12 cellular contexts compared by ENCODE assay signal in genomic region chrX:112734250-112734649, GRCh38. TPM values are rescaled to one million over a fixed set of nuclear protein-coding genes. Genes with fewer than 3 reads are reported as not detected.
A peak's percentile ranks its signal among the peaks of the same experiment; 100 is the strongest.
DNase-seq lines count a peak whose midpoint lies in the region; ATAC-seq, FAIRE-seq and TF ChIP-seq lines count a peak whose summit lies in the region.
"Had no signal": no experiment of that assay in that cellular context is flagged by ENCODE, and none has a peak within 500 bp of the region (broad histone marks: within the 10 kb centered on the region; RNA-seq: fewer than 3 reads in every experiment).

No MANE protein-coding gene starts in this region.

- H3K27me3 Mint-ChIP-seq in endodermal cell (ENCODE audit: insufficient read depth) (peaks cover 34% of the 10 kb centered on the region), osteocyte (ENCODE audit: unreplicated experiment) (peaks cover 21% of the 10 kb centered on the region)
- H3K27me3 Mint-ChIP-seq in activated CD4-positive, alpha-beta T cell treated with anti-CD3 and anti-CD28 coated beads, Interleukin-2, amount 10 ng/mL, durations not matched to agents 24 days and 14 days, result peaks cover 17% of the 10 kb centered on the region

- H3K4me1 Mint-ChIP-seq in endodermal cell (peaks cover 13% of the 10 kb centered on the region), osteocyte (ENCODE audit: unreplicated experiment) (peaks cover 2% of the 10 kb centered on the region)
- H3K4me1 Mint-ChIP-seq in activated CD4-positive, alpha-beta T cell treated with anti-CD3 and anti-CD28 coated beads, Interleukin-2, amount 10 ng/mL, durations not matched to agents 24 days and 14 days, result peaks cover 3% of the 10 kb centered on the region

- no peaks in the 10 kb centered on the region for H3K36me3 Mint-ChIP-seq in endodermal cell (ENCODE audit: low read depth)
- no peaks in the 10 kb centered on the region for H3K36me3 Mint-ChIP-seq in osteocyte (ENCODE audit: unreplicated experiment)
- no peaks in the 10 kb centered on the region for H3K36me3 Mint-ChIP-seq in activated CD4-positive, alpha-beta T cell treated with anti-CD3 and anti-CD28 coated beads, Interleukin-2, amount 10 ng/mL, durations not matched to agents 24 days and 14 days (ENCODE audit: low read depth)

- no peak overlapping the region for H3K9ac ChIP-seq in endodermal cell (ENCODE audit: extremely low read depth, low read length, poor library complexity, severe bottlenecking)

- no peaks in the 10 kb centered on the region for H3K9me3 ChIP-seq in endodermal cell (ENCODE audit: control insufficient read depth, low read length)

- intact Hi-C loops in activated CD4-positive, alpha-beta T cell treated with anti-CD3 and anti-CD28 coated beads, Interleukin-2, amount 10 ng/mL, durations not matched to agents 24 days and 14 days (cut with micrococcal nuclease), result no loop called here

- in situ Hi-C loops in KBM-7 (cut with MboI; ENCODE audit: low pct_unique_long_range_greater_than_20kb, low sequenced_read_pairs), result no loop called here

- no peak overlapping the region for H3K4me3 ChIP-seq in endodermal cell (ENCODE audit: low read length)
- H3K4me3 ChIP-seq: stomach had no signal

- 60 to 85% methylated on average over 1 to 2 of the region's 3 CpGs for WGBS in endodermal cell (ENCODE audit: insufficient coverage in 1 of 2, insufficient read length in 1 of 2), 2 experiments

- FAIRE-seq in D721Med (lab: Jason Lieb, UNC) (no peak), frontal cortex (lab: Jason Lieb, UNC) (no peak)

- no peaks in the 10 kb centered on the region for H3K27me3 ChIP-seq in endodermal cell (ENCODE audit: control insufficient read depth, insufficient read depth, low read length, poor library complexity, severe bottlenecking)

- TF ChIP-seq CTCF in endodermal cell (conservative IDR thresholded peaks at IDR 0.05) (no peak), osteocyte (IDR thresholded peaks at IDR 0.05) (no peak), D721Med (IDR thresholded peaks at IDR 0.05; ENCODE audit: insufficient read depth, missing control alignments) (no peak)

- H3K4me1 ChIP-seq in endodermal cell (ENCODE audit: control insufficient read depth, insufficient read depth, low read length), result no peaks in the 10 kb centered on the region
- H3K4me1 ChIP-seq: stomach had no signal

- no peak overlapping the region for H3K27ac ChIP-seq in endodermal cell (ENCODE audit: low read depth, low read length)
- H3K27ac ChIP-seq: stomach had no signal

- H3K27ac Mint-ChIP-seq in endodermal cell (no peak overlapping the region), osteocyte (ENCODE audit: unreplicated experiment) (no peak overlapping the region)
- H3K27ac Mint-ChIP-seq in activated CD4-positive, alpha-beta T cell treated with anti-CD3 and anti-CD28 coated beads, Interleukin-2, amount 10 ng/mL, durations not matched to agents 24 days and 14 days, result no peak overlapping the region
- H3K27ac Mint-ChIP-seq: effector memory CD8-positive, alpha-beta T cell had no signal

- H3K9me3 Mint-ChIP-seq in endodermal cell, result peaks cover 7% of the 10 kb centered on the region
- no peaks in the 10 kb centered on the region for H3K9me3 Mint-ChIP-seq in osteocyte (ENCODE audit: unreplicated experiment)
- H3K9me3 Mint-ChIP-seq in activated CD4-positive, alpha-beta T cell treated with anti-CD3 and anti-CD28 coated beads, Interleukin-2, amount 10 ng/mL, durations not matched to agents 24 days and 14 days, result no peaks in the 10 kb centered on the region
- H3K9me3 Mint-ChIP-seq: effector memory CD8-positive, alpha-beta T cell had no signal

- no peak overlapping the region for H3K4me3 Mint-ChIP-seq in endodermal cell
- peak overlapping the region; percentile 61 for H3K4me3 Mint-ChIP-seq in osteocyte (ENCODE audit: unreplicated experiment)
- no peak overlapping the region for H3K4me3 Mint-ChIP-seq in activated CD4-positive, alpha-beta T cell treated with anti-CD3 and anti-CD28 coated beads, Interleukin-2, amount 10 ng/mL, durations not matched to agents 24 days and 14 days
- H3K4me3 Mint-ChIP-seq: effector memory CD8-positive, alpha-beta T cell had no signal

- peak; percentile 46 for ATAC-seq in GM18498 (IDR thresholded peaks at IDR 0.05; ENCODE audit: unreplicated experiment)
- ATAC-seq: effector memory CD8-positive, alpha-beta T cell had no signal

- no peaks in the 10 kb centered on the region for H3K36me3 ChIP-seq in endodermal cell (ENCODE audit: control insufficient read depth, insufficient read depth, low read length)
- H3K36me3 ChIP-seq: stomach had no signal

- peak; percentile 59 for DNase-seq in KBM-7
- peak; percentile 58 for DNase-seq in endodermal cell
- no peak for DNase-seq in osteocyte (ENCODE audit: extremely low spot score, unreplicated experiment)
- DNase-seq in D721Med (ENCODE audit: insufficient read length, low spot score), result no peak
- DNase-seq in activated CD4-positive, alpha-beta T cell treated with anti-CD3 and anti-CD28 coated beads, Interleukin-2, amount 10 ng/mL, durations not matched to agents 24 days and 14 days, result no peak
- no peak for DNase-seq in T1000 (lab: John Stamatoyannopoulos, UW)
- DNase-seq in frontal cortex (ENCODE audit: low spot score in 2 of 2), result no peak
- DNase-seq: effector memory CD8-positive, alpha-beta T cell; stomach; T-helper 1 cell had no signal

RNA-seq across cellular contexts. Expression of gene LHFPL1, which starts 54.5 kb away (rescaled TPM):
- total RNA-seq in endodermal cell (1 to 10 TPM; 1.1 to 9.9 TPM), osteocyte (0.19 and 0.21 TPM in 2 replicates), frontal cortex (0.41 TPM)
- 0.85 TPM for polyA plus RNA-seq in endodermal cell (2013, experiment 1 of 2)
- polyA plus RNA-seq in endodermal cell (2013, experiment 2 of 2), result 0.41 TPM
- 0.23 TPM in 1 of 2 replicates, not detected in the other for total RNA-seq in activated CD4-positive, alpha-beta T cell treated with anti-CD3 and anti-CD28 coated beads, Interleukin-2, amount 10 ng/mL, durations not matched to agents 24 days and 14 days
- total RNA-seq: stomach had no signal
- polyA plus RNA-seq: adipose tissue had no signal

Comparison
In these comparisons a context has a peak if more than half of its experiments do, and no peak if none do; other contexts are left out.
1. DNase-seq: peak in KBM-7 (single experiment) and endodermal cell (single experiment); none in osteocyte (single experiment), D721Med (single experiment), activated CD4-positive, alpha-beta T cell treated with anti-CD3 and anti-CD28 coated beads, Interleukin-2, amount 10 ng/mL, durations not matched to agents 24 days and 14 days (single experiment), T1000 (single experiment) and frontal cortex (0 of 2).